Comparison of ENCODE assay signal across 10 cellular contexts in the genomic region with DNA sequence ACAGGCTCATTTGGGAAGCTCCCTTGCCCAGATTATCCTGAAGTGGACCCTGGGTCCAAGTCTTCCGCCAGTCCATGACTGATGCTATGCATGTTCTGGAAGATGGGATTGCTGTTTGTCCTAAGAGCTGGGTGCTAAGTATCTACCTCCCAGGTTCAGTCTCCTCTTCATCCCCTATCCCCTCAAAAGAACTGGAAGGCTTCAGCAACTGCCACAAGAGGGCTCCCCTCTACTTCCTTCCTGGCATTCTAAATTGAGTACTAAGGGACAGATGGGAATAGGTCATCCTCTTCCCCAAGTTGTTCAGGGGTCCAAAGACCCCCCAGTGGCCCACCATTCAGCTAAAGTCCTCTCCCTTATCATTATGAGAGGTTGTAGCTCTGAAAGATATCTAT. TPM values are rescaled to one million over a fixed set of nuclear protein-coding genes. Genes with fewer than 3 reads are reported as not detected.
DNase-seq lines count a peak whose midpoint lies in the region; ATAC-seq and TF ChIP-seq lines count a peak whose summit lies in the region.
"Had no signal": no experiment of that assay in that cellular context is flagged by ENCODE, and none has a peak within 500 bp of the region (broad histone marks: within the 10 kb centered on the region; RNA-seq: fewer than 3 reads in every experiment).

No MANE protein-coding gene starts in this region.

- no peaks in the 10 kb centered on the region for H3F3A ChIP-seq in PC-3 (ENCODE audit: low read length, unreplicated experiment)

- in situ Hi-C loops in Caki2 (cut with HindIII; ENCODE audit: low pct_unique_long_range_greater_than_20kb, low sequenced_read_pairs), result no loop called here

- ATAC-seq in PC-3 (no peak), HG02798 (IDR thresholded peaks at IDR 0.05; ENCODE audit: poor library complexity, unreplicated experiment) (no peak), GM18517 (IDR thresholded peaks at IDR 0.05; ENCODE audit: unreplicated experiment) (no peak), GM21360 (IDR thresholded peaks at IDR 0.05; ENCODE audit: unreplicated experiment) (no peak)

- H3K4me2 ChIP-seq in PC-3 (ENCODE audit: low read length), result no peak overlapping the region

- POLR2A ChIA-PET in PC-3 (lab: Charles Lee; ENCODE audit: unreplicated experiment), result no interaction called here

- CTCF ChIA-PET in PC-3 (lab: Charles Lee), result no interaction called here

- DNase-seq in Caki2 (ENCODE audit: low read depth) (peak; percentile 18), PC-3 (peak; percentile 18), fibroblast of pulmonary artery (ENCODE audit: low read depth) (no peak), hypothalamus (lab: John Stamatoyannopoulos, UW) (no peak)

- no peaks in the 10 kb centered on the region for H3K79me2 ChIP-seq in PC-3 (ENCODE audit: low read length)

- H3K9ac ChIP-seq in PC-3 (ENCODE audit: low read length), result no peak overlapping the region

- no peaks in the 10 kb centered on the region for H3K9me3 ChIP-seq in PC-3 (ENCODE audit: low read length)
- H3K9me3 ChIP-seq: neutrophil had no signal

- H2AFZ ChIP-seq in PC-3 (ENCODE audit: low read length), result no peak overlapping the region

- H3K27ac ChIP-seq in 22Rv1 (no peak overlapping the region), PC-3 (ENCODE audit: low read length) (no peak overlapping the region)
- H3K27ac ChIP-seq: neutrophil had no signal

- no peaks in the 10 kb centered on the region for H3K27me3 ChIP-seq in PC-3 (ENCODE audit: low read length)
- H3K27me3 ChIP-seq: neutrophil had no signal

- no peaks in the 10 kb centered on the region for H3K9me2 ChIP-seq in PC-3 (replicated peaks; ENCODE audit: low read length)

- H3K4me1 ChIP-seq in PC-3 (ENCODE audit: insufficient read depth, low read length), result no peaks in the 10 kb centered on the region

- peaks cover 51% of the 10 kb centered on the region for H3K36me3 ChIP-seq in PC-3 (ENCODE audit: low read depth, low read length)

- TF ChIP-seq CTCF in 22Rv1 (IDR thresholded peaks at IDR 0.05) (peak; percentile 31; the same call in 1 of the 2 replicates), PC-3 (conservative IDR thresholded peaks at IDR 0.05; ENCODE audit: low read depth, low read length) (peak; percentile 61), fibroblast of pulmonary artery (IDR thresholded peaks at IDR 0.05; ENCODE audit: low read length, missing control alignments) (peak; percentile 39)

- H3K4me3 ChIP-seq in PC-3 (ENCODE audit: low read length) (no peak overlapping the region), fibroblast of pulmonary artery (replicated peaks; ENCODE audit: low read depth, low read length) (no peak overlapping the region)

- BruUV-seq in PC-3 (replicated peaks; lab: Mats Ljungman, UMichigan), result no TSS peak

- intact Hi-C loops in PC-3 (cut with micrococcal nuclease), result loop anchor here (5.0 kb wide), 1 partner anchor 63 kb away; a partner anchor contains a TSS

- H4K20me1 ChIP-seq in PC-3 (ENCODE audit: low read length), result 0 out of 2 replicates have a peak, but pooled peaks cover 5% of the 10 kb centered on the region

RNA-seq across cellular contexts. Expression of a gene that starts 9.0 kb away (rescaled TPM):
- total RNA-seq in Caki2 (2014; rRNA removed; shearing (Covaris generic); ENCODE audit: low replicate concordance), result 20.0 and 31.6 TPM in 2 replicates
- total RNA-seq in PC-3 (2014; rRNA removed), result 9.7 and 16.4 TPM in 2 replicates

RNA-seq across cellular contexts. Expression of a gene that starts 23.0 kb away (rescaled TPM):
- 174 and 178 TPM in 2 replicates for total RNA-seq in Caki2 (2014; rRNA removed; shearing (Covaris generic); ENCODE audit: low replicate concordance)
- 85.5 and 93.0 TPM in 2 replicates for total RNA-seq in PC-3 (2014; rRNA removed)

RNA-seq across cellular contexts. Expression of a gene that starts 37.2 kb away (rescaled TPM):
- total RNA-seq in Caki2 (2014; rRNA removed; shearing (Covaris generic); ENCODE audit: low replicate concordance), result 1.1 TPM in 1 of 2 replicates, not detected in the other
- total RNA-seq in PC-3 (2014; rRNA removed), result 3.7 and 7.4 TPM in 2 replicates

RNA-seq across cellular contexts. Expression of a gene that starts 43.8 kb away (rescaled TPM):
- total RNA-seq in Caki2 (2014; rRNA removed; shearing (Covaris generic); ENCODE audit: low replicate concordance), result not detected in 2 replicates
- not detected in 2 replicates for total RNA-seq in PC-3 (2014; rRNA removed)
- total RNA-seq: NCI-H460 had no signal

Comparison
In these comparisons a context has a peak if more than half of its experiments do, and no peak if none do; other contexts are left out.
1. DNase-seq: peak in Caki2 (single experiment) and PC-3 (single experiment); none in fibroblast of pulmonary artery (single experiment) and hypothalamus (0 of 51).
2. Peak in every context shown above with its lines, with median percentiles within 50 percentile points of each other: CTCF ChIP-seq.